ENCODE assay signal across 19 cellular contexts in genomic region chr1:7628273-7628672, GRCh38.
DNase-seq lines count a peak whose midpoint lies in the region; ATAC-seq, FAIRE-seq and TF ChIP-seq lines count a peak whose summit lies in the region.
"Had no signal": no experiment of that assay in that cellular context is flagged by ENCODE, and none has a peak within 500 bp of the region (broad histone marks: within the 10 kb centered on the region; RNA-seq: fewer than 3 reads in every experiment).

No MANE protein-coding gene starts in this region.

- RAD21 ChIA-PET in HCT116 (lab: Charles Lee; ENCODE audit: low non-redundant PET in 1 of 2, low total read pairs in 2 of 2, uncharacterized antibody in 2 of 2, unreplicated experiment in 2 of 2): interaction anchor here in 1 of 2 experiments (0.5 kb wide), 1 partner anchor 275 kb away, joined by 5 read pairs; no protein-coding TSS in a partner anchor

- H3K9me2 ChIP-seq in HCT116 (ENCODE audit: insufficient read depth): no peaks in the 10 kb centered on the region
- H3K9me2 ChIP-seq: SK-N-SH had no signal

- no peak overlapping the region for H3K14ac ChIP-seq in neuronal stem cell (ENCODE audit: low read length)

- H4K8ac ChIP-seq in neuronal stem cell (ENCODE audit: low read depth, low read length): no peak overlapping the region

- H3K4me1 ChIP-seq in HCT116 (ENCODE audit: control insufficient read depth in 1 of 2, insufficient read depth in 2 of 2, low read length in 2 of 2): no peaks in the 10 kb centered on the region
- H3K4me1 ChIP-seq in neuronal stem cell (ENCODE audit: control insufficient read depth in 2 of 2, insufficient read depth in 1 of 2, low read depth in 1 of 2, low read length in 2 of 2): peaks cover 0 to 3% of the 10 kb centered on the region in 2 donors

- H2AFZ ChIP-seq in HCT116 (ENCODE audit: low read depth, low read length, poor library complexity, severe bottlenecking) (no peak overlapping the region), neuronal stem cell (ENCODE audit: low read length) (no peak overlapping the region)
- H2AFZ ChIP-seq: PC-9 had no signal

- no peak for TF ChIP-seq RAD21 in HCT116 (IDR thresholded peaks at IDR 0.05; ENCODE audit: low read depth)

- intact Hi-C loops in HCT116 (cut with micrococcal nuclease) (no loop called here), left ventricle myocardium superior (cut with micrococcal nuclease) (no loop called here)

- H3K79me1 ChIP-seq in neuronal stem cell (ENCODE audit: low read depth, low read length): peaks cover 3% of the 10 kb centered on the region

- H3K18ac ChIP-seq in neuronal stem cell (ENCODE audit: low read length): peak overlapping the region; percentile 59

- H3K79me2 ChIP-seq in HCT116 (ENCODE audit: insufficient read depth, low read length): no peaks in the 10 kb centered on the region

- H4K20me1 ChIP-seq in HCT116 (ENCODE audit: insufficient read depth): no peaks in the 10 kb centered on the region

- H2AK5ac ChIP-seq in neuronal stem cell (ENCODE audit: low read depth, low read length): no peak overlapping the region

- DNase-seq in HCT116 (ENCODE audit: low read depth, low spot score) (no peak), cerebellum (ENCODE audit: low spot score) (peak; percentile 49), left ventricle myocardium superior (peak; percentile 60), neuronal stem cell (ENCODE audit: low spot score) (no peak), GM12891 (ENCODE audit: insufficient read length, low spot score) (no peak), GOT3 (lab: John Stamatoyannopoulos, UW) (no peak), NCI-H1048 (lab: John Stamatoyannopoulos, UW) (no peak)
- DNase-seq: GDM1, Karpas-422, MV-4-11, NCI-H1694, NCI-H2081 treated with DMSO at 0.1 percent for 48 hours, NCI-H69, PC-9, RPMI8226, SIG-M5, SK-N-SH had no signal

- H3K27me3 ChIP-seq in HCT116 (ENCODE audit: insufficient read depth, low read length): peaks cover 87% of the 10 kb centered on the region
- peaks cover 0 to 80% (median 0%) of the 10 kb centered on the region in 3 experiments for H3K27me3 ChIP-seq in neuronal stem cell (ENCODE audit: control insufficient read depth in 3 of 3, insufficient read depth in 3 of 3, low read depth in 1 of 3, low read length in 3 of 3)

- H2BK120ac ChIP-seq in neuronal stem cell (ENCODE audit: low read depth, low read length): no peak overlapping the region

- H4K91ac ChIP-seq in neuronal stem cell (ENCODE audit: low read depth, low read length, poor library complexity): peak overlapping the region; percentile 46

- peak overlapping the region; percentile 40 for H2BK5ac ChIP-seq in neuronal stem cell (ENCODE audit: low read length)

- H3K27ac ChIP-seq in HCT116 (ENCODE audit: low read depth, low read length): no peak overlapping the region
- no peak overlapping the region for H3K27ac ChIP-seq in neuronal stem cell (replicated peaks; ENCODE audit: low read length)
- H3K27ac ChIP-seq: PC-9 had no signal

- no peak overlapping the region for H3K9ac ChIP-seq in HCT116 (ENCODE audit: low read length)
- peak overlapping the region; percentile 61 for H3K9ac ChIP-seq in neuronal stem cell (ENCODE audit: low read depth, low read length, poor library complexity)
- H3K9ac ChIP-seq: SK-N-SH had no signal

- H3K9me3 ChIP-seq in HCT116 (ENCODE audit: control insufficient read depth in 1 of 2, insufficient read depth in 1 of 2, low read depth in 1 of 2, low read length in 2 of 2) (no peaks in the 10 kb centered on the region), neuronal stem cell (replicated peaks in 1 of 2; ENCODE audit: control insufficient read depth in 2 of 2, insufficient read depth in 1 of 2, low read depth in 1 of 2, low read length in 2 of 2) (no peaks in the 10 kb centered on the region)
- H3K9me3 ChIP-seq: SK-N-SH had no signal

- no peak overlapping the region for H3K4ac ChIP-seq in neuronal stem cell (ENCODE audit: low read length)

- H3K23ac ChIP-seq in neuronal stem cell (ENCODE audit: low read depth, low read length, poor library complexity): peak overlapping the region; percentile 81

- ATAC-seq in HCT116 (peak; percentile 48), left ventricle myocardium superior (peak; percentile 76)

- H2BK12ac ChIP-seq in neuronal stem cell (ENCODE audit: low read length): no peak overlapping the region

- H3K4me3 ChIP-seq in HCT116 (replicated peaks in 1 of 2; ENCODE audit: low read depth in 1 of 2, low read length in 2 of 2) (no peak overlapping the region), neuronal stem cell (ENCODE audit: low read length in 2 of 2) (no peak overlapping the region)
- H3K4me3 ChIP-seq: PC-9 had no signal

- CTCF ChIA-PET in HCT116 (lab: Charles Lee): no interaction called here

- no peak overlapping the region for H2BK15ac ChIP-seq in neuronal stem cell (ENCODE audit: low read length)

- H3K4me2 ChIP-seq in HCT116 (ENCODE audit: low read length) (no peak overlapping the region), neuronal stem cell (ENCODE audit: insufficient read depth, low read length, poor library complexity, severe bottlenecking) (no peak overlapping the region)
- H3K4me2 ChIP-seq: PC-9, SK-N-SH had no signal

- H3K36me3 ChIP-seq in HCT116 (ENCODE audit: control insufficient read depth in 1 of 2, insufficient read depth in 2 of 2, low read length in 2 of 2) (no peaks in the 10 kb centered on the region), neuronal stem cell (replicated peaks in 1 of 2; ENCODE audit: control insufficient read depth in 2 of 2, insufficient read depth in 2 of 2, low read length in 2 of 2) (no peaks in the 10 kb centered on the region)

- no peak for FAIRE-seq in GM12891 (lab: Jason Lieb, UNC)
- FAIRE-seq: A204.1, H54 had no signal

- no TSS peak for BruUV-seq in HCT116 (replicated peaks; lab: Mats Ljungman, UMichigan)

- no peak for TF ChIP-seq POLR2A in HCT116 (IDR thresholded peaks at IDR 0.05; ENCODE audit: borderline replicate concordance, extremely low read depth, insufficient read depth, insufficient read length)
- no peak for TF ChIP-seq POLR2A in GM12891 (IDR thresholded peaks at IDR 0.05; ENCODE audit: low read depth, low read length)

- POLR2A ChIA-PET in HCT116 (lab: Charles Lee): no interaction called here

- no peak for TF ChIP-seq CTCF in HCT116 (IDR thresholded peaks at IDR 0.05 in 2 of 3, conservative IDR thresholded peaks at IDR 0.05 in 1 of 3; ENCODE audit: borderline replicate concordance in 1 of 3, insufficient read depth in 1 of 3, low read depth in 2 of 3, low read length in 2 of 3)

- WGBS in neuronal stem cell (ENCODE audit: extremely low coverage in 2 of 2, insufficient read length in 2 of 2, insufficient replicate concordance in 1 of 2), 2 donors: no CpG with 5 or more reads among the region's 4 CpGs

TF ChIP-seq in HCT116, 20 proteins besides CTCF, POLR2A, EP300 and RAD21:
- TF ChIP-seq SP1 (IDR thresholded peaks at IDR 0.05; ENCODE audit: low read depth): no peak

TF ChIP-seq in GM12891, 5 proteins besides CTCF, POLR2A, EP300 and RAD21:
- TF ChIP-seq SPI1 (IDR thresholded peaks at IDR 0.05; ENCODE audit: low read depth, low read length) (no peak), POLR2AphosphoS5 (IDR thresholded peaks at IDR 0.05; ENCODE audit: low read depth, low read length) (no peak), POU2F2 (IDR thresholded peaks at IDR 0.05; ENCODE audit: low read depth, low read length) (no peak), PAX5 (IDR thresholded peaks at IDR 0.05; ENCODE audit: insufficient read depth, low read length, severe bottlenecking) (no peak), TAF1 (IDR thresholded peaks at IDR 0.05; ENCODE audit: low read depth, low read length) (no peak)

Comparison
In these comparisons a context has a peak if more than half of its experiments do, and no peak if none do; other contexts are left out.
1. DNase-seq: peak in cerebellum (single experiment) and left ventricle myocardium superior (single experiment); none in HCT116 (single experiment), neuronal stem cell (single experiment), GM12891 (single experiment), GOT3 (single experiment) and NCI-H1048 (single experiment).